8 cellular contexts compared by ENCODE assay signal in the genomic region with DNA sequence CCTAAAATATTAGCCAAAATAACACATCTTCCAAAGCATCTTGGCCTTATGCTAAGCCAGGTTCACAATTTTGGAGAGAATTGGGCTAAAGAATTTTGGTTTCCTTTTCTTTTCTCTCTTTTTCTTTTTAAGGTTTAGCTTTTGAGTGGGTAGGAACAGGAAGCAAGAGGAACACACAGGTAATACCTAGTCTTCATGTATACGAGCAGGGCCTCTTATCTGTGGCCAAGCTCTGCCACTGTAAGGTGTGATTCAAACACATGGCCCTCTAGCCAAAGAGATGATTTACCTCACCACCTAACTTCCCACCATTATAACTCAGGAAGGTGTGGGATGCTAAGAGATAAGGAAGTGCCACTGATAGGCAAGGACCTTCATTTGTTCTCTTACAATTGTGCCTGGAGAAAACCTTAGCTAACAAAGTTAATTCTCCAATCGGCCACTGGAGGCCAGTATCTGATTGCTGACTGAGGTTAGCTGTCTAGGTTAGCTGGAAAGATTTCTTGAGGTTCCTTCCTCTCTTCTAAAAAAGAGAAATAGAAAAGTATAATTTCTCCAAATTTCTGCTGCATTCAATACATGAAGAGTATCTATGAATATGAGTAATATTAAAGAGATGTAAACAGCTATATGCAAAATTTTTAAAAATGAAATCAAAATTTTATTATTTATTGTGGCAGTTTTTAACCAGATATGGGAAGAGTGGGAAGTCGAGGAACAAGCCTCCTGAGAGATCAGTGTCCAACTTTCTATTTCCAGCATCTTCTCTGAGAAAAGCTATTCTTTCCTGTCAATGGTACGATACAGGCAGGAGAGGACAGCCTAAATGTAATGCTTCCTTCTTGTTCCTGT. TPM values are rescaled to one million over a fixed set of nuclear protein-coding genes. Genes with fewer than 3 reads are reported as not detected.
A peak's percentile ranks its signal among the peaks of the same experiment; 100 is the strongest.
DNase-seq lines count a peak whose midpoint lies in the region; ATAC-seq and TF ChIP-seq lines count a peak whose summit lies in the region.

No MANE protein-coding gene starts in this region.

- intact Hi-C loops in OCI-LY7 (cut with micrococcal nuclease; ENCODE audit: unreplicated experiment), result loop anchor here (1.0 to 10.0 kb wide), 3 partner anchors 103 to 814 kb away; no protein-coding TSS in a partner anchor

- H3K4me3 Mint-ChIP-seq in activated T-cell treated with anti-CD3 and anti-CD28 coated beads, Interleukin-2, amount 50 U/mL, for 4 hours, result no peak overlapping the region

- no peaks in the 10 kb centered on the region for H3K79me2 ChIP-seq in OCI-LY7 (ENCODE audit: insufficient read depth, low read depth, low read length)

- no peaks in the 10 kb centered on the region for H3K9me3 ChIP-seq in OCI-LY7 (ENCODE audit: low read length)

- no peaks in the 10 kb centered on the region for H3K36me3 ChIP-seq in OCI-LY7 (ENCODE audit: insufficient read depth, low read length)

- H3K4me2 ChIP-seq in OCI-LY7 (ENCODE audit: low read length), result no peak overlapping the region

- H3K9me3 Mint-ChIP-seq in activated T-cell treated with anti-CD3 and anti-CD28 coated beads, Interleukin-2, amount 50 U/mL, for 4 hours, result no peaks in the 10 kb centered on the region

- peak; percentile 93 for ATAC-seq in HG03565 (IDR thresholded peaks at IDR 0.05; ENCODE audit: unreplicated experiment)
- peak; percentile 80 to 82 for ATAC-seq in activated T-cell treated with anti-CD3 and anti-CD28 coated beads, Interleukin-2, amount 50 U/mL, for 4 hours

- peaks cover 8% of the 10 kb centered on the region for H3K4me1 Mint-ChIP-seq in activated T-cell treated with anti-CD3 and anti-CD28 coated beads, Interleukin-2, amount 50 U/mL, for 4 hours (ENCODE audit: low read depth)

- POLR2A ChIA-PET in OCI-LY7 (lab: Charles Lee), result interaction anchor here (0.6 to 1.2 kb wide), 3 partner anchors 15 to 130 kb away, joined by 3 read pairs; no protein-coding TSS in a partner anchor

- TF ChIP-seq CTCF in GM20000 (IDR thresholded peaks at IDR 0.05; ENCODE audit: extremely low read depth, missing control alignments) (peak; percentile 75), OCI-LY7 (conservative IDR thresholded peaks at IDR 0.05; ENCODE audit: low read length) (peak; percentile 92), fibroblast of the aortic adventitia (IDR thresholded peaks at IDR 0.05; ENCODE audit: insufficient read depth, low read length) (peak; percentile 82)

- H3K4me1 ChIP-seq in OCI-LY7 (ENCODE audit: insufficient read depth, low read length, poor library complexity, severe bottlenecking), result no peaks in the 10 kb centered on the region

- H3K4me3 ChIP-seq in OCI-LY7 (ENCODE audit: low read depth, low read length, poor library complexity, severe bottlenecking), result no peak overlapping the region
- no peak overlapping the region for H3K4me3 ChIP-seq in fibroblast of the aortic adventitia (ENCODE audit: low read depth, low read length)

- no TSS peak for BruUV-seq in OCI-LY7 (replicated peaks; lab: Mats Ljungman, UMichigan)

- peak overlapping the region; percentile 86; the same call in 1 of the 2 replicates for H2AFZ ChIP-seq in OCI-LY7 (ENCODE audit: low read length)

- H3K27me3 Mint-ChIP-seq in activated T-cell treated with anti-CD3 and anti-CD28 coated beads, Interleukin-2, amount 50 U/mL, for 4 hours (ENCODE audit: low read depth), result no peaks in the 10 kb centered on the region

- H4K20me1 ChIP-seq in OCI-LY7 (ENCODE audit: insufficient read depth, low read length), result no peaks in the 10 kb centered on the region

- DNase-seq in DMS53 (lab: John Stamatoyannopoulos, UW) (peak; percentile 71), GM20000 (ENCODE audit: low spot score) (peak; percentile 51), OCI-LY7 (ENCODE audit: low spot score) (peak; percentile 65), fibroblast of the aortic adventitia (ENCODE audit: low read depth) (peak; percentile 73), occipital lobe (lab: John Stamatoyannopoulos, UW) (peak; percentile 26), GM19240 (ENCODE audit: insufficient read length, low spot score) (no peak)
- DNase-seq in activated T-cell treated with anti-CD3 and anti-CD28 coated beads, Interleukin-2, amount 50 U/mL, for 4 hours, result peak; percentile 32

- no peaks in the 10 kb centered on the region for H3K9me2 ChIP-seq in OCI-LY7 (ENCODE audit: insufficient read depth, low read length)

- H3K27ac ChIP-seq in OCI-LY7 (ENCODE audit: low read depth, low read length, poor library complexity, severe bottlenecking), result no peak overlapping the region

- H3K36me3 Mint-ChIP-seq in activated T-cell treated with anti-CD3 and anti-CD28 coated beads, Interleukin-2, amount 50 U/mL, for 4 hours (ENCODE audit: insufficient read depth), result no peaks in the 10 kb centered on the region

- CTCF ChIA-PET in OCI-LY7 (lab: Charles Lee; ENCODE audit: unreplicated experiment), result interaction anchor here (0.8 to 1.3 kb wide), 3 partner anchors 10 to 678 kb away, joined by 3 to 6 read pairs (median 4); no protein-coding TSS in a partner anchor

RNA-seq across cellular contexts. Expression of gene BBS7, which starts 30.1 kb away (rescaled TPM):
- 10.7 and 13.2 TPM in 2 replicates for total RNA-seq in OCI-LY7 (2014; rRNA removed; shearing (Covaris generic))
- total RNA-seq in OCI-LY7 (2022), result 21.1 and 25.8 TPM in 2 replicates
- 10 to 100 TPM; 18.9 to 23.6 (median 21.5) TPM for total RNA-seq in activated T-cell treated with anti-CD3 and anti-CD28 coated beads, Interleukin-2, amount 50 U/mL, for 4 hours
- 17.8 and 24.3 TPM in 2 replicates for total RNA-seq in fibroblast of the aortic adventitia (ENCODE audit: low replicate concordance)
- 50.5 TPM for total RNA-seq in occipital lobe

RNA-seq across cellular contexts. Expression of gene TRPC3, which starts 51.5 kb away (rescaled TPM):
- total RNA-seq in OCI-LY7 (2014; rRNA removed; shearing (Covaris generic)), result 0.50 TPM in 1 of 2 replicates, not detected in the other
- total RNA-seq in OCI-LY7 (2022) (not detected in 2 replicates), fibroblast of the aortic adventitia (ENCODE audit: low replicate concordance) (0.45 and 0.49 TPM in 2 replicates), occipital lobe (9.7 TPM)
- under 1 TPM in 2 of 3 donors, not detected in 1; 0.33 to 0.63 TPM for total RNA-seq in activated T-cell treated with anti-CD3 and anti-CD28 coated beads, Interleukin-2, amount 50 U/mL, for 4 hours
